17 cellular contexts compared by ENCODE assay signal in genomic region chr12:110372056-110372425, GRCh38. TPM values are rescaled to one million over a fixed set of nuclear protein-coding genes. Genes with fewer than 3 reads are reported as not detected.
DNase-seq lines count a peak whose midpoint lies in the region; ATAC-seq, FAIRE-seq and TF ChIP-seq lines count a peak whose summit lies in the region.
"Had no signal": no experiment of that assay in that cellular context is flagged by ENCODE, and none has a peak within 500 bp of the region (broad histone marks: within the 10 kb centered on the region; RNA-seq: fewer than 3 reads in every experiment).

No MANE protein-coding gene starts in this region.

- no peaks in the 10 kb centered on the region for H3K9me3 Mint-ChIP-seq in stimulated activated naive CD8-positive, alpha-beta T cell treated with anti-CD3 and anti-CD28 coated beads, Interleukin-15, amount 100 ng/mL, for 72 hours
- H3K9me3 Mint-ChIP-seq: activated T-cell treated with anti-CD3 and anti-CD28 coated beads, Interleukin-2, amount 50 U/mL, for 24 hours; nephron progenitor cell; stimulated activated naive CD8-positive, alpha-beta T cell treated with anti-CD3 and anti-CD28 coated beads, Interleukin-15, Interleukin-2, amounts not matched to agents 100 ng/mL and 50 ng/mL, for 24 hours had no signal

- intact Hi-C loops in ascending aorta (cut with DNase I) (loop anchor here (5.0 kb wide), 1 partner anchor 90 kb away; the partner anchor contains the start of gene ATP2A2), aorta (cut with DNase I) (no loop called here), esophagus muscularis mucosa (cut with DNase I) (no loop called here), Right ventricle myocardium superior (cut with DNase I) (no loop called here)

- peaks cover 7% of the 10 kb centered on the region for H4K20me1 ChIP-seq in DND-41 (ENCODE audit: insufficient read depth, low read length)
- peaks cover 2% of the 10 kb centered on the region for H4K20me1 ChIP-seq in keratinocyte (ENCODE audit: control insufficient read depth, extremely low read depth, insufficient read depth, low read length)

- H2AFZ ChIP-seq in DND-41 (ENCODE audit: low read depth, low read length) (no peak overlapping the region), keratinocyte (ENCODE audit: control insufficient read depth, low read length) (no peak overlapping the region)

- H3K9me1 ChIP-seq in keratinocyte (ENCODE audit: control insufficient read depth, extremely low read depth, insufficient read depth, low read length): no peaks in the 10 kb centered on the region

- ATAC-seq in DND-41 (ENCODE audit: insufficient read depth, low read depth) (peak; percentile 7; the same call in 1 of the 3 replicates), aorta (ENCODE audit: low FRiP score) (no peak), HG02642 (IDR thresholded peaks at IDR 0.05; ENCODE audit: poor library complexity, unreplicated experiment) (no peak), Right ventricle myocardium superior (ENCODE audit: poor library complexity) (no peak)
- peak; percentile 26 for ATAC-seq in stimulated activated naive CD8-positive, alpha-beta T cell treated with anti-CD3 and anti-CD28 coated beads, Interleukin-15, amount 100 ng/mL, for 72 hours

- peak overlapping the region in 1 of 2 donors; percentile 6 for H3K27ac Mint-ChIP-seq in stimulated activated naive CD8-positive, alpha-beta T cell treated with anti-CD3 and anti-CD28 coated beads, Interleukin-15, amount 100 ng/mL, for 72 hours
- H3K27ac Mint-ChIP-seq: activated naive CD8-positive, alpha-beta T cell; activated T-cell treated with anti-CD3 and anti-CD28 coated beads, Interleukin-2, amount 50 U/mL, for 24 hours; stimulated activated naive CD8-positive, alpha-beta T cell treated with anti-CD3 and anti-CD28 coated beads, Interleukin-15, Interleukin-2, amounts not matched to agents 100 ng/mL and 50 ng/mL, for 24 hours had no signal

- WGBS in aorta, 2 donors: 83% methylated on average over 7 of the region's 7 CpGs
- WGBS in esophagus muscularis mucosa: 84% methylated on average over 4 of the region's 7 CpGs

- TF ChIP-seq CTCF in DND-41 (IDR thresholded peaks at IDR 0.05; ENCODE audit: borderline replicate concordance, extremely low read depth, low read length, poor library complexity, severe bottlenecking): no peak
- no peak for TF ChIP-seq CTCF in ascending aorta (IDR thresholded peaks at IDR 0.05)
- TF ChIP-seq CTCF in keratinocyte (optimal IDR thresholded peaks at IDR 0.05 in 1 of 3, IDR thresholded peaks at IDR 0.05 in 1 of 3, conservative IDR thresholded peaks at IDR 0.05 in 1 of 3; ENCODE audit: extremely low read depth in 1 of 3, insufficient read depth in 2 of 3, low read length in 3 of 3): no peak
- no peak for TF ChIP-seq CTCF in esophagus muscularis mucosa (IDR thresholded peaks at IDR 0.05)

- no peaks in the 10 kb centered on the region for H3K27me3 Mint-ChIP-seq in stimulated activated naive CD8-positive, alpha-beta T cell treated with anti-CD3 and anti-CD28 coated beads, Interleukin-15, amount 100 ng/mL, for 72 hours
- H3K27me3 Mint-ChIP-seq: activated naive CD8-positive, alpha-beta T cell; activated T-cell treated with anti-CD3 and anti-CD28 coated beads, Interleukin-2, amount 50 U/mL, for 24 hours; stimulated activated naive CD8-positive, alpha-beta T cell treated with anti-CD3 and anti-CD28 coated beads, Interleukin-15, Interleukin-2, amounts not matched to agents 100 ng/mL and 50 ng/mL, for 24 hours had no signal

- TF ChIP-seq POLR2A in esophagus muscularis mucosa (IDR thresholded peaks at IDR 0.05; ENCODE audit: low read depth): no peak

- H3K4me2 ChIP-seq in DND-41 (ENCODE audit: insufficient read depth, low read length) (no peak overlapping the region), keratinocyte (ENCODE audit: control insufficient read depth, extremely low read depth, insufficient read depth, low read depth, low read length) (no peak overlapping the region)

- no peaks in the 10 kb centered on the region for H3K4me1 ChIP-seq in DND-41 (ENCODE audit: insufficient read depth, low read length)
- peaks cover 6 to 54% of the 10 kb centered on the region in 2 donors for H3K4me1 ChIP-seq in ascending aorta
- H3K4me1 ChIP-seq in keratinocyte (ENCODE audit: control insufficient read depth, extremely low read depth, insufficient read depth, low read length): peaks cover 25% of the 10 kb centered on the region
- peaks cover 0 to 1% of the 10 kb centered on the region in 2 donors for H3K4me1 ChIP-seq in aorta (ENCODE audit: control insufficient read depth in 1 of 2, insufficient read depth in 2 of 2, low read length in 2 of 2)
- peaks cover 12 to 57% (median 48%) of the 10 kb centered on the region in 4 donors for H3K4me1 ChIP-seq in esophagus muscularis mucosa

- peaks cover 1% of the 10 kb centered on the region for H3K4me1 Mint-ChIP-seq in stimulated activated naive CD8-positive, alpha-beta T cell treated with anti-CD3 and anti-CD28 coated beads, Interleukin-15, amount 100 ng/mL, for 72 hours

- no peak overlapping the region for H3K4me3 Mint-ChIP-seq in stimulated activated naive CD8-positive, alpha-beta T cell treated with anti-CD3 and anti-CD28 coated beads, Interleukin-15, amount 100 ng/mL, for 72 hours
- H3K4me3 Mint-ChIP-seq: activated naive CD8-positive, alpha-beta T cell; activated T-cell treated with anti-CD3 and anti-CD28 coated beads, Interleukin-2, amount 50 U/mL, for 24 hours; nephron progenitor cell; stimulated activated naive CD8-positive, alpha-beta T cell treated with anti-CD3 and anti-CD28 coated beads, Interleukin-15, Interleukin-2, amounts not matched to agents 100 ng/mL and 50 ng/mL, for 24 hours had no signal

- DNase-seq in DND-41 (no peak), ascending aorta (ENCODE audit: low spot score in 2 of 2) (no peak), keratinocyte (ENCODE audit: low read depth, low spot score) (no peak), aorta (no peak), esophagus muscularis mucosa (ENCODE audit: extremely low spot score) (no peak), Right ventricle myocardium superior (no peak)
- no peak for DNase-seq in stimulated activated naive CD8-positive, alpha-beta T cell treated with anti-CD3 and anti-CD28 coated beads, Interleukin-15, amount 100 ng/mL, for 72 hours
- DNase-seq: activated CD4-positive, alpha-beta T cell treated with anti-CD3 and anti-CD28 coated beads, Interleukin-2, amount 50 U/mL, for 48 hours; activated T-cell treated with anti-CD3 and anti-CD28 coated beads, Interleukin-2, amount 50 U/mL, for 24 hours; DMS 273 treated with DMSO at 0.1 percent for 48 hours; hypothalamus; nephron progenitor cell had no signal

- no peak for FAIRE-seq in keratinocyte (lab: Jason Lieb, UNC)
- FAIRE-seq: bronchial epithelial cell, RCC 7860 had no signal

- TF ChIP-seq EP300 in esophagus muscularis mucosa (IDR thresholded peaks at IDR 0.05): no peak

- H3K79me2 ChIP-seq in DND-41 (ENCODE audit: insufficient read depth, low read length): no peaks in the 10 kb centered on the region
- no peaks in the 10 kb centered on the region for H3K79me2 ChIP-seq in keratinocyte (ENCODE audit: control insufficient read depth, insufficient read depth, low read length)

- H3K9me3 ChIP-seq in DND-41 (ENCODE audit: insufficient read depth, low read length, severe bottlenecking): no peaks in the 10 kb centered on the region
- no peaks in the 10 kb centered on the region for H3K9me3 ChIP-seq in ascending aorta
- no peaks in the 10 kb centered on the region for H3K9me3 ChIP-seq in keratinocyte (ENCODE audit: control insufficient read depth, low read depth, low read length)
- H3K9me3 ChIP-seq in aorta (ENCODE audit: control insufficient read depth, low read length): no peaks in the 10 kb centered on the region
- no peaks in the 10 kb centered on the region for H3K9me3 ChIP-seq in esophagus muscularis mucosa

- H3K27ac ChIP-seq in DND-41 (ENCODE audit: low read length): no peak overlapping the region
- H3K27ac ChIP-seq in ascending aorta: peak overlapping the region; percentile 64 to 78
- peak overlapping the region; percentile 75 for H3K27ac ChIP-seq in keratinocyte (ENCODE audit: control insufficient read depth, insufficient read depth, low read length)
- H3K27ac ChIP-seq in aorta (ENCODE audit: low read depth in 1 of 2, low read length in 2 of 2): peak overlapping the region in 1 of 2 donors; percentile 0
- peak overlapping the region in 1 of 4 donors; percentile 54 for H3K27ac ChIP-seq in esophagus muscularis mucosa (replicated peaks in 1 of 4)

- dilution Hi-C loops in keratinocyte (cut with MboI; ENCODE audit: extremely low pct_ligation_motif_present, low sequenced_read_pairs): no loop called here

- no peaks in the 10 kb centered on the region for H3K27me3 ChIP-seq in DND-41 (ENCODE audit: insufficient read depth, low read length, poor library complexity)
- no peaks in the 10 kb centered on the region for H3K27me3 ChIP-seq in ascending aorta
- no peaks in the 10 kb centered on the region for H3K27me3 ChIP-seq in keratinocyte (ENCODE audit: control insufficient read depth, extremely low read depth, insufficient read depth, low read length)
- no peaks in the 10 kb centered on the region for H3K27me3 ChIP-seq in aorta (ENCODE audit: control insufficient read depth in 1 of 2, insufficient read depth in 2 of 2, low read length in 1 of 2)
- H3K27me3 ChIP-seq in esophagus muscularis mucosa: no peaks in the 10 kb centered on the region

- H3K9ac ChIP-seq in DND-41 (ENCODE audit: low read depth, low read length) (no peak overlapping the region), keratinocyte (ENCODE audit: control insufficient read depth, extremely low read depth, insufficient read depth, low read length) (no peak overlapping the region)

- H3K36me3 ChIP-seq in DND-41 (ENCODE audit: insufficient read depth, low read length) (peaks cover 64% of the 10 kb centered on the region), ascending aorta (peaks cover 10 to 27% of the 10 kb centered on the region in 2 donors), keratinocyte (ENCODE audit: control insufficient read depth in 2 of 2, extremely low read depth in 1 of 2, insufficient read depth in 2 of 2, low read length in 2 of 2) (peaks cover 21 to 25% of the 10 kb centered on the region in 2 experiments), aorta (ENCODE audit: control insufficient read depth in 1 of 2, insufficient read depth in 2 of 2, low read length in 1 of 2) (peaks cover 0 to 5% of the 10 kb centered on the region in 2 donors), esophagus muscularis mucosa (peaks cover 28 to 69% (median 62%) of the 10 kb centered on the region in 4 donors)

- H3K4me3 ChIP-seq in DND-41 (ENCODE audit: low read depth in 1 of 2, low read length in 2 of 2) (no peak overlapping the region), ascending aorta (no peak overlapping the region), keratinocyte (ENCODE audit: control insufficient read depth in 2 of 3, extremely low read depth in 1 of 3, insufficient read depth in 2 of 3, low read depth in 1 of 3, low read length in 3 of 3) (no peak overlapping the region), aorta (ENCODE audit: low read length in 2 of 2) (no peak overlapping the region), esophagus muscularis mucosa (no peak overlapping the region)

RNA-seq across cellular contexts. Expression of gene ANAPC7, which starts 31.5 kb away (rescaled TPM):
- total RNA-seq in ascending aorta: 34.7 TPM
- polyA plus RNA-seq in keratinocyte: 49.4 to 68.2 TPM (median 52.8 TPM) in 3 replicates
- polyA plus RNA-seq in keratinocyte (2011; ENCODE audit: low read depth): 39.5 TPM
- polyA plus RNA-seq in keratinocyte (2011; cell fraction: cytosol; rRNA removed): 31.8 and 40.1 TPM in 2 replicates
- polyA plus RNA-seq in keratinocyte (2011; cell fraction: nucleus; rRNA removed): 120 and 131 TPM in 2 replicates
- 35.8 and 37.4 TPM in 2 replicates for polyA plus RNA-seq in keratinocyte (2012; ENCODE audit: low replicate concordance)
- 32.4 to 67.5 TPM (median 46.2 TPM) in 3 replicates for polyA minus RNA-seq in keratinocyte
- polyA minus RNA-seq in keratinocyte (2011; cell fraction: cytosol; rRNA and poly(A)+ RNA removed): 27.4 TPM
- 24.5 and 52.6 TPM in 2 replicates for polyA minus RNA-seq in keratinocyte (2011; cell fraction: nucleus; rRNA and poly(A)+ RNA removed)
- total RNA-seq in aorta: 10 to 100 TPM; 37.5 to 50.3 TPM
- polyA plus RNA-seq in aorta: 10 to 100 TPM; 17.2 to 47.0 TPM
- 10 to 100 TPM; 32.5 to 35.0 (median 33.2) TPM for total RNA-seq in esophagus muscularis mucosa
- total RNA-seq in Right ventricle myocardium superior: 32.6 TPM

Comparison
In these comparisons a context has a peak if more than half of its experiments do, and no peak if none do; other contexts are left out.
1. ATAC-seq: peak in DND-41 (single experiment) and stimulated activated naive CD8-positive, alpha-beta T cell treated with anti-CD3 and anti-CD28 coated beads, Interleukin-15, amount 100 ng/mL, for 72 hours (single experiment); none in aorta (single experiment), HG02642 (single experiment) and Right ventricle myocardium superior (single experiment).